In the genomic region with DNA sequence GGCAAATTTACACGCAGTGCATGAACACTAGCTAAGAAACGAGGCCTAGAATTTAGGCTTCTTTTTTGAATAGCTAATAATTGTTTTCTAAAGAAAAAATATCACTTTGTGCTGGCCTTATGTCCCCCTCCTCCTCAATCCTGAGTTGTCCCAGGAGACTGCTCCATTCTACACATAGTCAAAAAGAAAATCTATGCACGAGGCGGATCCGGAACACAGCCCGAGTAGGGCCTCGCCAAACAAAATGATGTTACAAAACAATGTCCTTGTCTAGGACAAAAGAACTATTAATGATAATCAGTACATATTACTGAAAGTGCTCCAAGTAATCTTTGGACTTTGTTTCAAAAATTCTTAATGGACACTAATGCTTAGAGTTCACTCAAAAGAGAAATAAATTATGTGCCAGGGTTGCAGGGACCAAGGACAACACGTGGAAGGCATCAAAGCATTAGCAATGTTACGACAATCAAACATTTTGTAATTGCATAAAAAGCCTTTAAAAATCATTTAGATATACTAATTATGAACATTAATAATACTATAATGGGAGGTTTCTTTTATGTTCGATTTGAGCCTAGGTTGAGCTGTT, we compare ENCODE assay signal across 4 cellular contexts.
"Had no signal": no experiment of that assay in that cellular context is flagged by ENCODE, and none has a peak within 500 bp of the region (broad histone marks: within the 10 kb centered on the region; RNA-seq: fewer than 3 reads in every experiment).

No MANE protein-coding gene starts in this region.

- ATAC-seq: GM23338 had no signal

- H3K36me3 Mint-ChIP-seq: IgD-negative memory B cell had no signal

- H3K4me3 ChIP-seq: GM23338 had no signal

- H3K27ac Mint-ChIP-seq: GM23338, H9, IgD-negative memory B cell had no signal

- DNase-seq: H9, HCEC 1CT had no signal

- H3K4me1 Mint-ChIP-seq: GM23338, H9, IgD-negative memory B cell had no signal

- H3K4me3 Mint-ChIP-seq: GM23338, H9, IgD-negative memory B cell had no signal
